In genomic region chr17:34201767-34202166, GRCh38 we compare ENCODE assay signal across 15 cellular contexts. TPM values are rescaled to one million over a fixed set of nuclear protein-coding genes. Genes with fewer than 3 reads are reported as not detected.
"Had no signal": no experiment of that assay in that cellular context is flagged by ENCODE, and none has a peak within 500 bp of the region (broad histone marks: within the 10 kb centered on the region; RNA-seq: fewer than 3 reads in every experiment).

No MANE protein-coding gene starts in this region.

- H3K4me3 ChIP-seq: gastrocnemius medialis, heart right ventricle, suprapubic skin had no signal

- H3K36me3 ChIP-seq: gastrocnemius medialis, heart right ventricle, suprapubic skin had no signal

- H3K27ac Mint-ChIP-seq: effector memory CD8-positive, alpha-beta T cell; naive thymus-derived CD8-positive, alpha-beta T cell; progenitor cell of endocrine pancreas; type B pancreatic cell had no signal

- H3K4me3 Mint-ChIP-seq: effector memory CD8-positive, alpha-beta T cell; naive thymus-derived CD8-positive, alpha-beta T cell; type B pancreatic cell had no signal

- H3K9me3 ChIP-seq: gastrocnemius medialis, suprapubic skin had no signal

- ATAC-seq: effector memory CD8-positive, alpha-beta T cell; gastrocnemius medialis; naive thymus-derived CD8-positive, alpha-beta T cell; right cardiac atrium had no signal

- DNase-seq: activated naive CD4-positive, alpha-beta T cell treated with Interleukin-2 at 50 U/mL for 16 hours; central memory CD4-positive, alpha-beta T cell; cortex of kidney; effector memory CD8-positive, alpha-beta T cell; gastrocnemius medialis; heart right ventricle; naive thymus-derived CD8-positive, alpha-beta T cell; nucleus accumbens; right cardiac atrium; small intestine; stimulated activated naive CD4-positive, alpha-beta T cell had no signal

- H3K36me3 Mint-ChIP-seq: naive thymus-derived CD8-positive, alpha-beta T cell; type B pancreatic cell had no signal

- H3K27ac ChIP-seq: epithelial cell of prostate, gastrocnemius medialis, suprapubic skin had no signal

- H3K9me3 Mint-ChIP-seq: effector memory CD8-positive, alpha-beta T cell; naive thymus-derived CD8-positive, alpha-beta T cell had no signal

RNA-seq across cellular contexts. Expression of gene CCL2, which starts 53.3 kb away (rescaled TPM):
- total RNA-seq: progenitor cell of endocrine pancreas had no signal
